In genomic region chr11:65412271-65413076, GRCh38 we compare ENCODE assay signal across 13 cellular contexts. TPM values are rescaled to one million over a fixed set of nuclear protein-coding genes. Genes with fewer than 3 reads are reported as not detected.
DNase-seq lines count a peak whose midpoint lies in the region; ATAC-seq and TF ChIP-seq lines count a peak whose summit lies in the region.
"Had no signal": no experiment of that assay in that cellular context is flagged by ENCODE, and none has a peak within 500 bp of the region (broad histone marks: within the 10 kb centered on the region; RNA-seq: fewer than 3 reads in every experiment).

No MANE protein-coding gene starts in this region.

- H3K23ac ChIP-seq in mesenchymal stem cell (ENCODE audit: low read length in 2 of 2): no peak overlapping the region

- DNase-seq in mesenchymal stem cell (no peak), suprapubic skin (ENCODE audit: low spot score in 2 of 2) (peak; percentile 56 to 77), GM10248 (ENCODE audit: extremely low spot score) (no peak)
- DNase-seq in stimulated activated CD8-positive, alpha-beta memory T cell treated with anti-CD3 and anti-CD28 coated beads, Interleukin-4, amount 100 ng/mL, for 48 hours: no peak
- DNase-seq: activated CD8-positive, alpha-beta memory T cell treated with anti-CD3 and anti-CD28 coated beads, Interleukin-2, amount 10 ng/mL, durations not matched to agents 7 days and 5 days; activated naive CD4-positive, alpha-beta T cell treated with anti-CD3 and anti-CD28 coated beads, Interleukin-2, amount 10 ng/mL, durations not matched to agents 7 days and 5 days; BE2C; GM23248; NCI-H2029 had no signal

- no peak overlapping the region for H3K18ac ChIP-seq in mesenchymal stem cell (ENCODE audit: low read depth in 1 of 2, low read length in 2 of 2)

- H3K4me3 ChIP-seq in HEK293 (ENCODE audit: low read depth, low read length) (no peak overlapping the region), duodenal mucosa (ENCODE audit: low read depth in 1 of 2, low read length in 2 of 2) (no peak overlapping the region), mesenchymal stem cell (ENCODE audit: insufficient read depth in 1 of 2, low read depth in 1 of 2, low read length in 2 of 2) (no peak overlapping the region), suprapubic skin (no peak overlapping the region)
- H3K4me3 ChIP-seq: cardiac muscle cell, GM23248 had no signal

- H3K9ac ChIP-seq in duodenal mucosa (ENCODE audit: low read depth in 1 of 2, low read length in 2 of 2): no peak overlapping the region
- peak overlapping the region; percentile 18 for H3K9ac ChIP-seq in mesenchymal stem cell (ENCODE audit: low read length)
- H3K9ac ChIP-seq: GM23248 had no signal

- H2BK120ac ChIP-seq in mesenchymal stem cell (ENCODE audit: low read depth, low read length): no peak overlapping the region

- no peak overlapping the region for H4K91ac ChIP-seq in mesenchymal stem cell (ENCODE audit: low read length)

- H2BK15ac ChIP-seq in mesenchymal stem cell (ENCODE audit: low read depth, poor library complexity, severe bottlenecking): no peak overlapping the region

- H3K79me1 ChIP-seq in mesenchymal stem cell (replicated peaks; ENCODE audit: low read length, poor library complexity, severe bottlenecking): peaks cover 31% of the 10 kb centered on the region

- H3K4me1 ChIP-seq in HEK293 (ENCODE audit: control insufficient read depth, insufficient read depth, low read length) (no peaks in the 10 kb centered on the region; the same call in 1 of the 2 replicates), duodenal mucosa (ENCODE audit: control insufficient read depth in 1 of 2, insufficient read depth in 2 of 2, low read length in 2 of 2) (peaks cover 18 to 25% of the 10 kb centered on the region in 2 donors), mesenchymal stem cell (ENCODE audit: control insufficient read depth, insufficient read depth, low read depth, low read length) (peaks cover 24% of the 10 kb centered on the region), suprapubic skin (peaks cover 40% of the 10 kb centered on the region)

- H3K4me2 ChIP-seq in mesenchymal stem cell (ENCODE audit: low read length, poor library complexity, severe bottlenecking): no peak overlapping the region

- no peak overlapping the region for H3K27ac ChIP-seq in HEK293 (ENCODE audit: extremely low read depth, low read depth, low read length)
- H3K27ac ChIP-seq in duodenal mucosa (ENCODE audit: low read depth, low read length): peak overlapping the region; percentile 10
- H3K27ac ChIP-seq in mesenchymal stem cell (ENCODE audit: low read length, poor library complexity, severe bottlenecking): no peak overlapping the region
- H3K27ac ChIP-seq in suprapubic skin: peak overlapping the region; percentile 44
- H3K27ac ChIP-seq: cardiac muscle cell, GM23248 had no signal

- no peak overlapping the region for H2AK5ac ChIP-seq in mesenchymal stem cell (ENCODE audit: low read length, severe bottlenecking)

- H3K36me3 ChIP-seq in HEK293 (ENCODE audit: control insufficient read depth in 2 of 2, insufficient read depth in 1 of 2, low read length in 2 of 2) (peaks cover 0 to 34% of the 10 kb centered on the region in 2 experiments; a peak in 2 of 3 replicates), duodenal mucosa (ENCODE audit: control insufficient read depth in 1 of 2, insufficient read depth in 2 of 2, low read length in 2 of 2) (peaks cover 10 to 45% of the 10 kb centered on the region in 2 donors), mesenchymal stem cell (ENCODE audit: control insufficient read depth in 1 of 2, insufficient read depth in 2 of 2, low read depth in 1 of 2, low read length in 2 of 2) (peaks cover 53 to 59% of the 10 kb centered on the region in 2 experiments), suprapubic skin (peaks cover 53% of the 10 kb centered on the region)
- H3K36me3 ChIP-seq: BE2C had no signal

- POLR2A ChIA-PET in HEK293 (lab: Yijun Ruan, JAX) (interaction anchor here (0.6 to 1.9 kb wide), 5 partner anchors 10 to 93 kb away, joined by 3 to 6 read pairs (median 3); partner anchors contain the start of genes MALAT1 and NEAT1), GM10248 (lab: Yijun Ruan, JAX) (interaction anchor here (1.2 kb wide), 1 partner anchor 87 kb away, joined by 7 read pairs; the partner anchor contains the start of gene MALAT1)

- H3K27me3 ChIP-seq in duodenal mucosa (ENCODE audit: control insufficient read depth in 1 of 2, insufficient read depth in 2 of 2, low read length in 2 of 2) (no peaks in the 10 kb centered on the region), mesenchymal stem cell (ENCODE audit: control insufficient read depth in 1 of 2, insufficient read depth in 1 of 2, low read length in 2 of 2) (no peaks in the 10 kb centered on the region), suprapubic skin (no peaks in the 10 kb centered on the region)
- H3K27me3 ChIP-seq: BE2C, cardiac muscle cell had no signal

- H3K4ac ChIP-seq in mesenchymal stem cell (ENCODE audit: low read depth in 1 of 2, low read length in 2 of 2): no peak overlapping the region

- H2BK5ac ChIP-seq in mesenchymal stem cell (ENCODE audit: low read depth, low read length, poor library complexity, severe bottlenecking): no peak overlapping the region

- no peaks in the 10 kb centered on the region for H3K9me3 ChIP-seq in HEK293 (ENCODE audit: control insufficient read depth, insufficient read depth, low read depth, low read length)
- no peaks in the 10 kb centered on the region for H3K9me3 ChIP-seq in duodenal mucosa (ENCODE audit: control insufficient read depth in 1 of 2, low read length in 2 of 2)
- H3K9me3 ChIP-seq in mesenchymal stem cell (ENCODE audit: control insufficient read depth, low read length): no peaks in the 10 kb centered on the region
- H3K9me3 ChIP-seq in suprapubic skin: no peaks in the 10 kb centered on the region
- H3K9me3 ChIP-seq: BE2C had no signal

- H3K14ac ChIP-seq in mesenchymal stem cell (ENCODE audit: low read length in 2 of 2): no peak overlapping the region

- no peak for TF ChIP-seq POLR2A in suprapubic skin (IDR thresholded peaks at IDR 0.05)

- 96% methylated on average over 19 of the region's 24 CpGs for WGBS in mesenchymal stem cell
- 84% methylated on average over 23 of the region's 24 CpGs for WGBS in suprapubic skin

- no peak overlapping the region for H2AFZ ChIP-seq in mesenchymal stem cell (ENCODE audit: low read depth, low read length)
- H2AFZ ChIP-seq: GM23248 had no signal

- no peak for TF ChIP-seq EP300 in suprapubic skin (IDR thresholded peaks at IDR 0.05)

- no peak for ATAC-seq in GM21360 (IDR thresholded peaks at IDR 0.05; ENCODE audit: unreplicated experiment)
- ATAC-seq: activated CD8-positive, alpha-beta memory T cell treated with anti-CD3 and anti-CD28 coated beads, Interleukin-2, amount 10 ng/mL, durations not matched to agents 7 days and 5 days had no signal

- H2BK12ac ChIP-seq in mesenchymal stem cell (ENCODE audit: low read length in 2 of 2): no peak overlapping the region

- TF ChIP-seq CTCF in HEK293 (tag by site-specific recombination; IDR thresholded peaks at IDR 0.05) (no peak), suprapubic skin (IDR thresholded peaks at IDR 0.05) (no peak), GM10248 (IDR thresholded peaks at IDR 0.05; ENCODE audit: control extremely low read depth, extremely low read depth, low read depth, missing control alignments) (no peak)

- CTCF ChIA-PET in HEK293 (lab: Yijun Ruan, JAX): interaction anchor here (0.7 to 1.3 kb wide), 2 partner anchors 38 to 98 kb away, joined by 3 to 9 read pairs; no protein-coding TSS in a partner anchor
- CTCF ChIA-PET in GM10248 (lab: Yijun Ruan, JAX): interaction anchor here (0.7 to 1.4 kb wide), 6 partner anchors 12 to 98 kb away, joined by 3 to 4 read pairs (median 3); partner anchors contain the start of gene SLC25A45

- no peak overlapping the region for H4K8ac ChIP-seq in mesenchymal stem cell (ENCODE audit: low read length)

TF ChIP-seq in HEK293, 187 proteins besides CTCF, POLR2A, EP300 and RAD21:
- TF ChIP-seq GLI2 (tag by site-specific recombination; IDR thresholded peaks at IDR 0.05; ENCODE audit: borderline replicate concordance, low read depth) (no peak), ZNF600 (tag by site-specific recombination; IDR thresholded peaks at IDR 0.05) (peak; percentile 35; the same call in 1 of the 2 replicates), ZNF121 (tag by site-specific recombination; IDR thresholded peaks at IDR 0.05) (0 out of 2 replicates have a peak, but pooled peaks have one; percentile 28)
TF ChIP-seq in HEK293: peak in this region for 2.

RNA-seq across cellular contexts. Expression of gene NEAT1, which starts 10.1 kb away (rescaled TPM):
- 51.2 TPM for polyA plus RNA-seq in mesenchymal stem cell (2013, experiment 1 of 2)
- polyA plus RNA-seq in mesenchymal stem cell (2013, experiment 2 of 2): 44.5 TPM
- total RNA-seq in suprapubic skin: 1,000 to 10,000 TPM in 1 of 4 donors, 100 to 1,000 TPM in 3; 336 to 2,041 (median 481) TPM

RNA-seq across cellular contexts. Expression of gene FRMD8, which starts 26.0 kb away (rescaled TPM):
- polyA plus RNA-seq in mesenchymal stem cell (2013, experiment 1 of 2): 24.6 TPM
- 25.1 TPM for polyA plus RNA-seq in mesenchymal stem cell (2013, experiment 2 of 2)
- 100 to 1,000 TPM in 1 of 4 donors, 10 to 100 TPM in 3; 56.2 to 107 (median 81.5) TPM for total RNA-seq in suprapubic skin

RNA-seq across cellular contexts. Expression of gene SLC25A45, which starts 30.0 kb away (rescaled TPM):
- polyA plus RNA-seq in mesenchymal stem cell (2013, experiment 1 of 2): 2.2 TPM
- 1.9 TPM for polyA plus RNA-seq in mesenchymal stem cell (2013, experiment 2 of 2)
- total RNA-seq in suprapubic skin: 1 to 10 TPM; 3.9 to 6.2 (median 4.7) TPM

RNA-seq across cellular contexts. Expression of gene TIGD3, which starts 57.9 kb away (rescaled TPM):
- polyA plus RNA-seq in mesenchymal stem cell (2013, experiment 1 of 2): 0.06 TPM
- 0.05 TPM for polyA plus RNA-seq in mesenchymal stem cell (2013, experiment 2 of 2)
- total RNA-seq in suprapubic skin: under 1 TPM in 3 of 4 donors, not detected in 1; 0.32 to 0.76 (median 0.64) TPM
- total RNA-seq: GM23248 had no signal
- polyA plus RNA-seq: GM23248 had no signal

Comparison
In these comparisons a context has a peak if more than half of its experiments do, and no peak if none do; other contexts are left out.
1. H3K27ac ChIP-seq: peak in duodenal mucosa (single experiment) and suprapubic skin (single experiment); none in HEK293 (single experiment) and mesenchymal stem cell (single experiment).
2. DNase-seq: peak in suprapubic skin (2 of 2); none in mesenchymal stem cell (single experiment), stimulated activated CD8-positive, alpha-beta memory T cell treated with anti-CD3 and anti-CD28 coated beads, Interleukin-4, amount 100 ng/mL, for 48 hours (single experiment) and GM10248 (single experiment).